In genomic region chr1:208278638-208279037, GRCh38 we compare ENCODE assay signal across 21 cellular contexts. TPM values are rescaled to one million over a fixed set of nuclear protein-coding genes. Genes with fewer than 3 reads are reported as not detected.
DNase-seq lines count a peak whose midpoint lies in the region; ATAC-seq and TF ChIP-seq lines count a peak whose summit lies in the region.
"Had no signal": no experiment of that assay in that cellular context is flagged by ENCODE, and none has a peak within 500 bp of the region (broad histone marks: within the 10 kb centered on the region; RNA-seq: fewer than 3 reads in every experiment).

No MANE protein-coding gene starts in this region.

- H2AFZ ChIP-seq in osteoblast (ENCODE audit: low read length), result no peak overlapping the region

- peak; percentile 41 for DNase-seq in NCI-H82 (lab: John Stamatoyannopoulos, UW)
- no peak for DNase-seq in NCI-H82 treated with DMSO at 0.1 percent for 48 hours (lab: John Stamatoyannopoulos, UW; ENCODE audit: unreplicated experiment)
- DNase-seq in NCI-H748 treated with DMSO at 0.1 percent for 48 hours (lab: John Stamatoyannopoulos, UW), result peak; percentile 4
- peak; percentile 74 for DNase-seq in osteoblast (ENCODE audit: insufficient read length, low spot score, missing footprints)
- no peak for DNase-seq in GM10248 (ENCODE audit: extremely low spot score)
- DNase-seq: CD4-positive, CD25-positive, alpha-beta regulatory T cell; DMS 273 treated with DMSO at 0.1 percent for 48 hours; EL; GF-D8; Kasumi-1; MG63; NCI-H1048; NCI-H1436 treated with DMSO at 0.1 percent for 48 hours; NCI-H2029 treated with DMSO at 0.1 percent for 48 hours; NCI-H524 treated with DMSO at 0.1 percent for 48 hours; Peyer's patch had no signal

- H3K4me1 ChIP-seq in HEK293 (ENCODE audit: control insufficient read depth, insufficient read depth, low read length), result peaks cover 5% of the 10 kb centered on the region
- H3K4me1 ChIP-seq in osteoblast (ENCODE audit: insufficient read depth, low read length), result no peaks in the 10 kb centered on the region
- H3K4me1 ChIP-seq: A549, Peyer's patch had no signal

- no peaks in the 10 kb centered on the region for H3K9me3 ChIP-seq in HEK293 (ENCODE audit: control insufficient read depth, insufficient read depth, low read depth, low read length)
- H3K9me3 ChIP-seq in osteoblast (ENCODE audit: low read depth, low read length), result no peaks in the 10 kb centered on the region
- H3K9me3 ChIP-seq: A549, MG63, Peyer's patch had no signal

- TF ChIP-seq CTCF in HEK293 (tag by site-specific recombination; IDR thresholded peaks at IDR 0.05) (no peak), osteoblast (IDR thresholded peaks at IDR 0.05; ENCODE audit: extremely low read depth, low read depth, low read length) (no peak), GM10248 (IDR thresholded peaks at IDR 0.05; ENCODE audit: control extremely low read depth, extremely low read depth, low read depth, missing control alignments) (no peak)

- POLR2A ChIA-PET in HEK293 (lab: Yijun Ruan, JAX) (interaction anchor here (0.9 kb wide), 1 partner anchor 9 kb away, joined by 4 read pairs; no protein-coding TSS in a partner anchor), GM10248 (lab: Yijun Ruan, JAX) (no interaction called here)

- CTCF ChIA-PET in HEK293 (lab: Yijun Ruan, JAX), result interaction anchor here (1.1 kb wide), 1 partner anchor 298 kb away, joined by 3 read pairs; no protein-coding TSS in a partner anchor
- CTCF ChIA-PET in GM10248 (lab: Yijun Ruan, JAX), result interaction anchor here (1.3 kb wide), 1 partner anchor 34 kb away, joined by 3 read pairs; the partner anchor contains the start of gene PLXNA2

- no peaks in the 10 kb centered on the region for H4K20me1 ChIP-seq in osteoblast (ENCODE audit: insufficient read depth, low read length)

- H3K4me3 ChIP-seq in HEK293 (ENCODE audit: low read depth, low read length) (no peak overlapping the region), osteoblast (ENCODE audit: insufficient read depth, low read length) (no peak overlapping the region)
- H3K4me3 ChIP-seq: A549, MG63, Peyer's patch had no signal

- H3K36me3 ChIP-seq in HEK293 (ENCODE audit: control insufficient read depth in 2 of 2, insufficient read depth in 1 of 2, low read length in 2 of 2), result no peaks in the 10 kb centered on the region
- H3K36me3 ChIP-seq in osteoblast (ENCODE audit: insufficient read depth, low read length), result no peaks in the 10 kb centered on the region
- H3K36me3 ChIP-seq: MG63, Peyer's patch had no signal

- no peak overlapping the region for H3K4me2 ChIP-seq in osteoblast (ENCODE audit: insufficient read depth, low read length)
- H3K4me2 ChIP-seq: A549 had no signal

- H3K27ac ChIP-seq in HEK293 (ENCODE audit: extremely low read depth, low read depth, low read length) (no peak overlapping the region), osteoblast (ENCODE audit: low read depth, low read length) (no peak overlapping the region)
- H3K27ac ChIP-seq: A549, Peyer's patch had no signal

- H3K79me2 ChIP-seq in osteoblast (ENCODE audit: insufficient read depth, low read length), result no peaks in the 10 kb centered on the region

- ATAC-seq in HG03460 (IDR thresholded peaks at IDR 0.05; ENCODE audit: unreplicated experiment), result no peak
- ATAC-seq in HG03354 (IDR thresholded peaks at IDR 0.05; ENCODE audit: poor library complexity, severe bottlenecking, unreplicated experiment), result no peak
- ATAC-seq: A549, SK-N-SH treated with all-trans-retinoic acid at 6 μM for 48 hours had no signal

- H3K27me3 ChIP-seq in osteoblast (ENCODE audit: insufficient read depth, low read length), result no peaks in the 10 kb centered on the region
- H3K27me3 ChIP-seq: Peyer's patch had no signal

TF ChIP-seq in HEK293, 187 proteins besides CTCF, POLR2A, EP300 and RAD21:
- TF ChIP-seq BCL6B (tag by site-specific recombination; IDR thresholded peaks at IDR 0.05) (peak; percentile 76), ZNF23 (tag by site-specific recombination; IDR thresholded peaks at IDR 0.05; ENCODE audit: borderline replicate concordance) (no peak), GLIS1 (tag by site-specific recombination; IDR thresholded peaks at IDR 0.05) (peak; percentile 84)

RNA-seq across cellular contexts. Expression of gene PLXNA2, which starts 34.5 kb away (rescaled TPM):
- 2.7 and 3.3 TPM in 2 replicates for total RNA-seq in osteoblast

Comparison
In these comparisons a context has a peak if more than half of its experiments do, and no peak if none do; other contexts are left out.
1. DNase-seq: peak in NCI-H82 (single experiment), NCI-H748 treated with DMSO at 0.1 percent for 48 hours (single experiment) and osteoblast (single experiment); none in NCI-H82 treated with DMSO at 0.1 percent for 48 hours (single experiment) and GM10248 (single experiment).